Comparison of ENCODE assay signal across 8 cellular contexts in genomic region chr11:96012086-96012824, GRCh38.
DNase-seq lines count a peak whose midpoint lies in the region; ATAC-seq and TF ChIP-seq lines count a peak whose summit lies in the region.

No MANE protein-coding gene starts in this region.

- H3K9me3 ChIP-seq in iPS DF 6.9 (ENCODE audit: control insufficient read depth, insufficient read depth, low read length) (no peaks in the 10 kb centered on the region), spleen (no peaks in the 10 kb centered on the region)

- H3K36me3 ChIP-seq in iPS DF 6.9 (ENCODE audit: control insufficient read depth, insufficient read depth, low read length) (no peaks in the 10 kb centered on the region), spleen (no peaks in the 10 kb centered on the region)

- H3K27ac ChIP-seq in iPS DF 6.9 (ENCODE audit: low read length) = no peak overlapping the region
- H3K27ac ChIP-seq in spleen = peak overlapping the region in 5 of 8 donors; percentile 20 to 55 (median 48)

- DNase-seq in DMS153 (lab: John Stamatoyannopoulos, UW) (peak; percentile 95), T follicular helper cell (ENCODE audit: low read depth) (peak; percentile 61), astrocyte of the spinal cord (ENCODE audit: low read depth, low spot score) (peak; percentile 87), iPS DF 6.9 (ENCODE audit: low read depth, low spot score) (peak; percentile 29), spleen (peak; percentile 75), NCI-H510A (lab: John Stamatoyannopoulos, UW) (no peak)

- no peak for TF ChIP-seq POLR2A in spleen (IDR thresholded peaks at IDR 0.05)

- ATAC-seq in GM19468 (IDR thresholded peaks at IDR 0.05; ENCODE audit: extremely low read depth, unreplicated experiment) (peak; percentile 96), HG03571 (IDR thresholded peaks at IDR 0.05; ENCODE audit: unreplicated experiment) (peak; percentile 92)

- in situ Hi-C loops in astrocyte of the spinal cord (cut with HindIII; ENCODE audit: low sequenced_read_pairs) = no loop called here

- no CpG with 5 or more reads among the region's 8 CpGs for WGBS in iPS DF 6.9 (ENCODE audit: insufficient coverage, insufficient read length)
- WGBS in spleen, 5 donors = 17 to 22% (median 19%) methylated on average over 8 of the region's 8 CpGs

- H3K4me1 ChIP-seq in iPS DF 6.9 (ENCODE audit: control insufficient read depth, insufficient read depth, low read length) = peaks cover 9% of the 10 kb centered on the region
- H3K4me1 ChIP-seq in spleen = peaks cover 22 to 62% (median 38%) of the 10 kb centered on the region in 6 donors

- H3K27me3 ChIP-seq in iPS DF 6.9 (ENCODE audit: control insufficient read depth, insufficient read depth, low read length) = no peaks in the 10 kb centered on the region
- no peaks in the 10 kb centered on the region for H3K27me3 ChIP-seq in spleen (replicated peaks in 1 of 7)

- intact Hi-C loops in spleen (cut with DNase I; ENCODE audit: low total_unique reads) = no loop called here

- peak; percentile 84 for TF ChIP-seq CTCF in astrocyte of the spinal cord (IDR thresholded peaks at IDR 0.05; ENCODE audit: low read depth, low read length)
- TF ChIP-seq CTCF in spleen (IDR thresholded peaks at IDR 0.05 in 8 of 11, conservative IDR thresholded peaks at IDR 0.05 in 3 of 11) = peak in 7 of 11 experiments; percentile 34 to 46 (median 41)

- H3K4me3 ChIP-seq in astrocyte of the spinal cord (ENCODE audit: low read depth, low read length) (no peak overlapping the region), iPS DF 6.9 (ENCODE audit: low read length) (no peak overlapping the region), spleen (no peak overlapping the region)
